15 cellular contexts compared by ENCODE assay signal in the genomic region with DNA sequence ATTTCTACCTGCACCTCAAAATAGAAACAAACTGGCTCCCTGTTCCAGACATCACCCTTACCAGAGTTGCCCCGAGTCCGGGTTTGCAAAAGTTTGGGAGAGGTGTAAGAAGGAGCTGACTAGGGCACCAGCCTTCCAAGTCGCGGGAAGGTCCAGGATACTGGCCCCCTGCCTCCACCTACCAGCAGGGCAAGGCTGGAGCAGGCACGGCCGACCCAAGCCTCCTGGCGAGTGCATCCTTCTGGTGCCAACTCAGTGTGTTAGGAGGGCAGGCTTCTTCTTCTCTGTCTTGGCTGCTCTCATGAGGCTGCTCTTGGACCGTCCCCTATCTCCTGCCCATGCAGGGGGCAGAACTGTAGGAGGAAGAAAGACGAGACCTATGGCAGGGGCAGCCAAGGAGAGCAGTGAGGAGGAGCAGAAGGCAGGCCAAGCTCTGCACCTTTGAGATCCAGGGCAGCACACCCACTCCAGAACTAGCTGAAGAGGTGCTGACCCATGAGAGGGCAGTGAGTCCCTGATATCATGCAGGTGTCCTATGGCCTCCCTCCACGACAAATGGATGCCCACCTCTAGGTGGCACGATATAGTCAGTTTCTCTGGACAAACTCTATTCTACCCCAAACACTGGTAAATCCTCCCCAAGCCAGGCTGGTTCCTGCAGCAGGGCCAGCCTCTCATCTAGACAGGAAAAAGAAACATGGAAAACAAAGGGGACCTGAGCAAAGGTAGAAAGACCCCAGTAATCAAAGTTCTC.
DNase-seq lines count a peak whose midpoint lies in the region; ATAC-seq and TF ChIP-seq lines count a peak whose summit lies in the region.
"Had no signal": no experiment of that assay in that cellular context is flagged by ENCODE, and none has a peak within 500 bp of the region (broad histone marks: within the 10 kb centered on the region; RNA-seq: fewer than 3 reads in every experiment).

No MANE protein-coding gene starts in this region.

- DNase-seq in GM06990 (ENCODE audit: extremely low read depth, insufficient read length) (no peak), MV-4-11 (lab: John Stamatoyannopoulos, UW) (no peak), amniotic stem cell (lab: John Stamatoyannopoulos, UW) (no peak)
- DNase-seq in effector memory CD4-positive, alpha-beta T cell = no peak
- DNase-seq: activated CD4-positive, CD25-positive, alpha-beta regulatory T cell; aorta; DMS79 treated with DMSO at 0.1 percent for 48 hours; foreskin melanocyte; left ventricle myocardium superior; NCI-H2029 treated with DMSO at 0.1 percent for 48 hours; SW 1271 had no signal

- no peaks in the 10 kb centered on the region for H3K9me2 ChIP-seq in OCI-LY1 (ENCODE audit: low read depth, low read length)

- H4K20me1 ChIP-seq in BLaER1 treated with 17β-estradiol and CSF1 and Interleukin-3, amounts not matched to agents 10 nM and 100 nM = peaks cover 31 to 100% (median 93%) of the 10 kb centered on the region in 11 experiments
- peaks cover 3% of the 10 kb centered on the region; the same call in 1 of the 2 replicates for H4K20me1 ChIP-seq in OCI-LY1 (ENCODE audit: insufficient read depth, low read length)

- H3K9ac ChIP-seq in BLaER1 treated with 17β-estradiol and CSF1 and Interleukin-3, amounts not matched to agents 10 nM and 100 nM = peak overlapping the region in 8 of 11 experiments; percentile 1 to 74 (median 14); a peak in 7 of 22 replicates
- H3K9ac ChIP-seq in OCI-LY1 (ENCODE audit: low read length) = no peak overlapping the region

- peaks cover 0 to 63% (median 17%) of the 10 kb centered on the region in 11 experiments; a peak in 15 of 22 replicates for H3K36me3 ChIP-seq in BLaER1 treated with 17β-estradiol and CSF1 and Interleukin-3, amounts not matched to agents 10 nM and 100 nM
- H3K36me3 ChIP-seq in GM06990 (ENCODE audit: control insufficient read depth, insufficient read depth, low read length) (peaks cover 8% of the 10 kb centered on the region), OCI-LY1 (ENCODE audit: insufficient read depth, low read length) (no peaks in the 10 kb centered on the region)
- H3K36me3 ChIP-seq in effector memory CD4-positive, alpha-beta T cell (ENCODE audit: control insufficient read depth, insufficient read depth, low read length) = no peaks in the 10 kb centered on the region

- no peaks in the 10 kb centered on the region for H3K27me3 ChIP-seq in BLaER1 treated with 17β-estradiol and CSF1 and Interleukin-3, amounts not matched to agents 10 nM and 100 nM
- H3K27me3 ChIP-seq in GM06990 (replicated peaks; ENCODE audit: control insufficient read depth, insufficient read depth, low read length) (no peaks in the 10 kb centered on the region), OCI-LY1 (ENCODE audit: insufficient read depth, low read length) (peaks cover 5% of the 10 kb centered on the region)
- no peaks in the 10 kb centered on the region for H3K27me3 ChIP-seq in effector memory CD4-positive, alpha-beta T cell (replicated peaks; ENCODE audit: control insufficient read depth, insufficient read depth, low read length, poor library complexity, severe bottlenecking)

- no peak overlapping the region for H2AFZ ChIP-seq in OCI-LY1 (ENCODE audit: low read length)

- no peak for TF ChIP-seq CTCF in GM06990 (IDR thresholded peaks at IDR 0.05; ENCODE audit: insufficient read depth, low read length, poor library complexity, severe bottlenecking)
- peak; percentile 24; the same call in 1 of the 2 replicates for TF ChIP-seq CTCF in OCI-LY1 (IDR thresholded peaks at IDR 0.05; ENCODE audit: low read length)

- H3K4me3 ChIP-seq in BLaER1 treated with 17β-estradiol and CSF1 and Interleukin-3, amounts not matched to agents 10 nM and 100 nM = no peak overlapping the region
- H3K4me3 ChIP-seq in GM06990 (replicated peaks; ENCODE audit: low read depth, low read length) = peak overlapping the region; percentile 18
- no peak overlapping the region for H3K4me3 ChIP-seq in OCI-LY1 (ENCODE audit: low read depth, low read length, poor library complexity, severe bottlenecking)
- no peak overlapping the region for H3K4me3 ChIP-seq in effector memory CD4-positive, alpha-beta T cell (ENCODE audit: insufficient read depth, low read depth, low read length, poor library complexity, severe bottlenecking)

- H3F3A ChIP-seq in OCI-LY1 (ENCODE audit: insufficient read depth, low read length) = 0 out of 2 replicates have a peak, but pooled peaks cover 3% of the 10 kb centered on the region

- H3K9me3 ChIP-seq in BLaER1 treated with 17β-estradiol and CSF1 and Interleukin-3, amounts not matched to agents 10 nM and 100 nM (replicated peaks in 1 of 11) = no peaks in the 10 kb centered on the region
- H3K9me3 ChIP-seq in OCI-LY1 (ENCODE audit: low read length) = no peaks in the 10 kb centered on the region
- no peaks in the 10 kb centered on the region for H3K9me3 ChIP-seq in effector memory CD4-positive, alpha-beta T cell (ENCODE audit: control insufficient read depth, low read length)

- H3K4me2 ChIP-seq in BLaER1 treated with 17β-estradiol and CSF1 and Interleukin-3, amounts not matched to agents 10 nM and 100 nM = peak overlapping the region; percentile 90 to 99 (median 97)
- H3K4me2 ChIP-seq in OCI-LY1 (ENCODE audit: low read length) = no peak overlapping the region

- no peaks in the 10 kb centered on the region for H3K79me2 ChIP-seq in OCI-LY1 (ENCODE audit: insufficient read depth, low read length)

- ATAC-seq in HG03280 (IDR thresholded peaks at IDR 0.05; ENCODE audit: unreplicated experiment) = no peak
- ATAC-seq: left ventricle myocardium superior, Panc1 had no signal

- peaks cover 100% of the 10 kb centered on the region in 10 experiments for H3K4me1 ChIP-seq in BLaER1 treated with 17β-estradiol and CSF1 and Interleukin-3, amounts not matched to agents 10 nM and 100 nM
- H3K4me1 ChIP-seq in OCI-LY1 (ENCODE audit: insufficient read depth, low read length, severe bottlenecking) = peaks cover 6% of the 10 kb centered on the region
- peaks cover 87% of the 10 kb centered on the region for H3K4me1 ChIP-seq in effector memory CD4-positive, alpha-beta T cell (ENCODE audit: control insufficient read depth, insufficient read depth, low read length, poor library complexity, severe bottlenecking)

- peak overlapping the region in 8 of 11 experiments; percentile 11 to 84 (median 34); a peak in 12 of 22 replicates for H3K27ac ChIP-seq in BLaER1 treated with 17β-estradiol and CSF1 and Interleukin-3, amounts not matched to agents 10 nM and 100 nM
- H3K27ac ChIP-seq in OCI-LY1 (ENCODE audit: low read depth, low read length, poor library complexity, severe bottlenecking) = no peak overlapping the region
- peak overlapping the region; percentile 9 for H3K27ac ChIP-seq in effector memory CD4-positive, alpha-beta T cell (ENCODE audit: insufficient read depth, low read length, poor library complexity, severe bottlenecking)
